1 cellular context compared by ENCODE assay signal in the genomic region with DNA sequence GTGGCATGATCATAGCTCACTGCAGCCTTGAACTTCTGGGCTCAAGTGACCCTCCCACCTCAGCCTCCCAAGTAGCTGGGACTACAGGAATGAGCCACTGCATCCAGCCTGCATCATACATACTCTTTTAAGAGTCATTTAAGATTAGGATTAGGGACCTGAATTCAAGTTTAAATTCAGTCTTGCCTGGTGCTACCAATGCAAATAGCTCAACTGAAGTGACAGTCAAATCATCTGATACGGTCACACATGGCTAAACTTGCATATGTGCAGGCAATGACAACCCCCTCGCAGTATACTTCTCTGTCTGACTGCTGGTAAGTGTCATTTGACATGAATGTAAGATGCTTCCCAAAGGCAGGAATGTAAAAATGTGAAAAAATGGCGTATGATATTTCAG.
TF ChIP-seq lines count a peak whose summit lies in the region.

No MANE protein-coding gene starts in this region.

TF ChIP-seq in IMR-90, 13 proteins besides CTCF, POLR2A, EP300 and RAD21 (continued from another document):
- no peak for TF ChIP-seq MXI1 (IDR thresholded peaks at IDR 0.05; ENCODE audit: borderline replicate concordance, low read depth, low read length)
- no peak for TF ChIP-seq CEBPB (IDR thresholded peaks at IDR 0.05; ENCODE audit: low read depth, low read length)
- TF ChIP-seq FOS (IDR thresholded peaks at IDR 0.05; ENCODE audit: low read depth, low read length), result no peak
- TF ChIP-seq MAFK (IDR thresholded peaks at IDR 0.05; ENCODE audit: low read depth, low read length), result no peak
